9 cellular contexts compared by ENCODE assay signal in genomic region chr4:42281324-42282020, GRCh38.
DNase-seq lines count a peak whose midpoint lies in the region; ATAC-seq and TF ChIP-seq lines count a peak whose summit lies in the region.
"Had no signal": no experiment of that assay in that cellular context is flagged by ENCODE, and none has a peak within 500 bp of the region (broad histone marks: within the 10 kb centered on the region; RNA-seq: fewer than 3 reads in every experiment).

No MANE protein-coding gene starts in this region.

- H3K27ac ChIP-seq in sigmoid colon = no peak overlapping the region
- H3K27ac ChIP-seq: parathyroid adenoma had no signal

- POLR2A ChIA-PET in WTC11 (lab: Charles Lee) = no interaction called here

- TF ChIP-seq CTCF in GM12864 (IDR thresholded peaks at IDR 0.05; ENCODE audit: low read depth, low read length, missing control alignments) (no peak), WTC11 (IDR thresholded peaks at IDR 0.05) (no peak), sigmoid colon (IDR thresholded peaks at IDR 0.05) (no peak), mucosa of descending colon (IDR thresholded peaks at IDR 0.05) (no peak)

- no peak overlapping the region for H3K4me3 Mint-ChIP-seq in WTC11

- H3K4me1 ChIP-seq in sigmoid colon = no peaks in the 10 kb centered on the region
- no peaks in the 10 kb centered on the region for H3K4me1 ChIP-seq in mucosa of descending colon (ENCODE audit: low read depth)
- H3K4me1 ChIP-seq: parathyroid adenoma had no signal

- intact Hi-C loops in sigmoid colon (cut with DNase I) (loop anchor here (1.0 kb wide), 1 partner anchor 239 kb away; no protein-coding TSS in a partner anchor), mucosa of descending colon (cut with DNase I, micrococcal nuclease) (loop anchor here (5.0 to 10.0 kb wide), 3 partner anchors 233 to 586 kb away; no protein-coding TSS in a partner anchor)

- H3K4me3 ChIP-seq in GM12864 (ENCODE audit: low read depth, low read length) (no peak overlapping the region), sigmoid colon (no peak overlapping the region), mucosa of descending colon (no peak overlapping the region)

- H3K27ac Mint-ChIP-seq in WTC11 = no peak overlapping the region

- peaks cover 3% of the 10 kb centered on the region; the same call in 1 of the 2 replicates for H3K27me3 Mint-ChIP-seq in WTC11 (ENCODE audit: low read depth)

- WGBS in sigmoid colon, 2 donors = 17 to 44% methylated on average over 9 of the region's 9 CpGs

- no peak for TF ChIP-seq EP300 in sigmoid colon (IDR thresholded peaks at IDR 0.05)

- peaks cover 34% of the 10 kb centered on the region for H3K4me1 Mint-ChIP-seq in WTC11

- CTCF ChIA-PET in WTC11 (lab: Charles Lee) = interaction anchor here (0.6 to 4.0 kb wide), 6 partner anchors 12 to 238 kb away, joined by 3 to 28 read pairs (median 4); no protein-coding TSS in a partner anchor

- H3K9me3 ChIP-seq in sigmoid colon (no peaks in the 10 kb centered on the region), mucosa of descending colon (no peaks in the 10 kb centered on the region)

- H3K27me3 ChIP-seq in sigmoid colon = no peaks in the 10 kb centered on the region

- H3K36me3 ChIP-seq in sigmoid colon = no peaks in the 10 kb centered on the region
- no peaks in the 10 kb centered on the region for H3K36me3 ChIP-seq in mucosa of descending colon (ENCODE audit: low read depth)

- H3K9me3 Mint-ChIP-seq in WTC11 = peaks cover 3% of the 10 kb centered on the region; the same call in 1 of the 2 replicates

- peak; percentile 41 for DNase-seq in GM12864 (ENCODE audit: low read depth)
- DNase-seq in WTC11 (ENCODE audit: low spot score) = no peak
- DNase-seq in sigmoid colon = no peak
- DNase-seq in mucosa of descending colon = no peak
- DNase-seq in NOMO-1 treated with dmso at 0.1 percent for 144 hours (lab: John Stamatoyannopoulos, UW; ENCODE audit: unreplicated experiment) = no peak
- no peak for DNase-seq in activated gamma-delta T cell treated with Interleukin-2 at 50 U/mL for 16 hours

- peak; percentile 51 for ATAC-seq in GM19438 (IDR thresholded peaks at IDR 0.05; ENCODE audit: low read depth, unreplicated experiment)
- ATAC-seq in HG03060 (IDR thresholded peaks at IDR 0.05; ENCODE audit: low read depth, unreplicated experiment) = peak; percentile 48
- ATAC-seq in WTC11 = peak; percentile 38
- no peak for ATAC-seq in mucosa of descending colon

- TF ChIP-seq POLR2A in sigmoid colon (IDR thresholded peaks at IDR 0.05) = no peak

- peaks cover 3% of the 10 kb centered on the region for H3K36me3 Mint-ChIP-seq in WTC11

TF ChIP-seq in WTC11, 78 proteins besides CTCF, POLR2A, EP300 and RAD21:
- TF ChIP-seq USF1 (CRISPR knock-in tag; IDR thresholded peaks at IDR 0.05) (no peak), GRHL2 (CRISPR knock-in tag; IDR thresholded peaks at IDR 0.05; ENCODE audit: insufficient replicate concordance, severe bottlenecking) (no peak), ELF4 (CRISPR knock-in tag; IDR thresholded peaks at IDR 0.05; ENCODE audit: low read depth) (no peak), SOX15 (CRISPR knock-in tag; IDR thresholded peaks at IDR 0.05) (no peak), TP53 (CRISPR knock-in tag; IDR thresholded peaks at IDR 0.05) (no peak), MXD4 (CRISPR knock-in tag; IDR thresholded peaks at IDR 0.05; ENCODE audit: borderline replicate concordance) (no peak), OVOL2 (CRISPR knock-in tag; IDR thresholded peaks at IDR 0.05; ENCODE audit: borderline replicate concordance) (no peak), ZNF138 (CRISPR knock-in tag; conservative IDR thresholded peaks at IDR 0.05) (no peak), AR (CRISPR knock-in tag; IDR thresholded peaks at IDR 0.05) (no peak), FOXP4 (CRISPR knock-in tag; IDR thresholded peaks at IDR 0.05) (no peak), E2F4 (CRISPR knock-in tag; IDR thresholded peaks at IDR 0.05; ENCODE audit: borderline replicate concordance, low read depth) (no peak), ZNF121 (CRISPR knock-in tag; IDR thresholded peaks at IDR 0.05) (no peak), JUN (CRISPR knock-in tag; IDR thresholded peaks at IDR 0.05) (no peak), ATF6 (CRISPR knock-in tag; IDR thresholded peaks at IDR 0.05) (no peak), KAT7 (CRISPR knock-in tag; IDR thresholded peaks at IDR 0.05; ENCODE audit: borderline replicate concordance) (no peak)
